In the genomic region with DNA sequence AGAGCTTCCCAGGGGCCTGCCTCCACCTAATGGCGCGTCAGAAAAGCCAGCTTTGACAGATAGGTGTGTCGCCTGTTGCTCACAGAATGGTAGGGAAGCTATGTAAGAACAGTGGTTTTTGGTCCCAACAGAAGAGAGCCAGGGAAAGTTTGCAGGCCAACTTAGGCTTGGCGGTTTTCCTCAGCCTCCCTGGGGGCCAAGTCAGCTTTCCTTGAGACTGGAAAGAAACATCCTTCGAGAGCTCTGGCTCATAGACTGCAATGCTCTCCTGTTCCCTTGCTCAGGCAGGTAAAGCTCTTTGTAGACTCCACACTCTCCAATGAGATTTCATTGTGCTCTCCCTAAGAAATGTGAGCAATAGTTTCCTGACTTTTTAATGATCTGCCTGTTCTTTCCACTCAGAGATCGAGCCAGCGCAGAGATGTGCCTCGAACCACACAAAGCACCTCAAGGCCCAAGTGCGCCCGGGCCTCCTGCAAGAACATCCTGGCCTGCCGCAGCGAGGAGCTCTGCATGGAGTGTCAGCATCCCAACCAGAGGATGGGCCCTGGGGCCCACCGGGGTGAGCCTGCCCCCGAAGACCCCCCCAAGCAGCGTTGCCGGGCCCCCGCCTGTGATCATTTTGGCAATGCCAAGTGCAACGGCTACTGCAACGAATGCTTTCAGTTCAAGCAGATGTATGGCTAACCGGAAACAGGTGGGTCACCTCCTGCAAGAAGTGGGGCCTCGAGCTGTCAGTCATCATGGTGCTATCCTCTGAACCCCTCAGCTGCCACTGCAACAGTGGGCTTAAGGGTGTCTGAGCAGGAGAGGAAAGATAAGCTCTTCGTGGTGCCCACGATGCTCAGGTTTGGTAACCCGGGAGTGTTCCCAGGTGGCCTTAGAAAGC, we compare ENCODE assay signal across 16 cellular contexts. TPM values are rescaled to one million over a fixed set of nuclear protein-coding genes. Genes with fewer than 3 reads are reported as not detected.
A peak's percentile ranks its signal among the peaks of the same experiment; 100 is the strongest.
DNase-seq lines count a peak whose midpoint lies in the region; ATAC-seq and TF ChIP-seq lines count a peak whose summit lies in the region.
"Had no signal": no experiment of that assay in that cellular context is flagged by ENCODE, and none has a peak within 500 bp of the region (broad histone marks: within the 10 kb centered on the region; RNA-seq: fewer than 3 reads in every experiment).

No MANE protein-coding gene starts in this region.

- H3K9me3 Mint-ChIP-seq in activated naive CD4-positive, alpha-beta T cell treated with anti-CD3 and anti-CD28 coated beads, Interleukin-2, amount 50 U/mL, for 72 hours: peaks cover 0 to 7% of the 10 kb centered on the region in 2 donors
- H3K9me3 Mint-ChIP-seq in mesothelial cell of epicardium: no peaks in the 10 kb centered on the region

- no peak overlapping the region for H3K4me3 ChIP-seq in mucosa of descending colon
- no peak overlapping the region for H3K4me3 ChIP-seq in foreskin fibroblast (ENCODE audit: low read depth in 1 of 2, low read length in 2 of 2)
- H3K4me3 ChIP-seq: HAP-1, hepatocyte, lung, pancreas had no signal

- H3K4me1 ChIP-seq in mucosa of descending colon (ENCODE audit: low read depth): no peaks in the 10 kb centered on the region
- H3K4me1 ChIP-seq: BE2C, HAP-1, pancreas had no signal

- H3K36me3 ChIP-seq in mucosa of descending colon (ENCODE audit: low read depth): peaks cover 27% of the 10 kb centered on the region
- H3K36me3 ChIP-seq: BE2C had no signal

- no peaks in the 10 kb centered on the region for H3K27me3 Mint-ChIP-seq in mesothelial cell of epicardium (ENCODE audit: low read depth)

- peaks cover 6% of the 10 kb centered on the region for H3K4me1 Mint-ChIP-seq in mesothelial cell of epicardium

- TF ChIP-seq CTCF in mucosa of descending colon (IDR thresholded peaks at IDR 0.05) (no peak), foreskin fibroblast (IDR thresholded peaks at IDR 0.05; ENCODE audit: low read depth, low read length) (no peak), mesothelial cell of epicardium (IDR thresholded peaks at IDR 0.05; ENCODE audit: unreplicated experiment) (no peak)

- H3K27ac Mint-ChIP-seq in activated naive CD4-positive, alpha-beta T cell treated with anti-CD3 and anti-CD28 coated beads, Interleukin-2, amount 50 U/mL, for 72 hours: peak overlapping the region; percentile 79 to 94
- no peak overlapping the region for H3K27ac Mint-ChIP-seq in mesothelial cell of epicardium

- peaks cover 50 to 69% of the 10 kb centered on the region in 2 donors for H3K36me3 Mint-ChIP-seq in activated naive CD4-positive, alpha-beta T cell treated with anti-CD3 and anti-CD28 coated beads, Interleukin-2, amount 50 U/mL, for 72 hours
- H3K36me3 Mint-ChIP-seq in mesothelial cell of epicardium: peaks cover 33% of the 10 kb centered on the region

- peak in 5 of 6 experiments; percentile 33 to 71 (median 55) for DNase-seq in stimulated activated naive CD4-positive, alpha-beta T cell (lab: John Stamatoyannopoulos, UW)
- DNase-seq in stimulated activated naive CD4-positive, alpha-beta T cell treated with Interleukin-2 at 50 U/mL for 16 hours (lab: John Stamatoyannopoulos, UW): no peak
- DNase-seq in activated naive CD4-positive, alpha-beta T cell treated with anti-CD3 and anti-CD28 coated beads, Interleukin-2, amount 50 U/mL, for 72 hours (ENCODE audit: low spot score in 2 of 2): no peak
- DNase-seq in mucosa of descending colon: no peak
- DNase-seq in DMS79 treated with DMSO at 0.1 percent for 48 hours (lab: John Stamatoyannopoulos, UW): no peak
- no peak for DNase-seq in foreskin fibroblast
- no peak for DNase-seq in mesothelial cell of epicardium (ENCODE audit: low spot score in 2 of 2, unreplicated experiment in 2 of 2)
- DNase-seq: BE2C, NCI-H1092, NCI-H345, pancreas, PC-3 had no signal

- intact Hi-C loops in mucosa of descending colon (cut with DNase I, micrococcal nuclease): no loop called here

- H3K4me3 Mint-ChIP-seq in mesothelial cell of epicardium: no peak overlapping the region

- ATAC-seq in activated naive CD4-positive, alpha-beta T cell treated with anti-CD3 and anti-CD28 coated beads, Interleukin-2, amount 50 U/mL, for 72 hours: peak; percentile 7 to 13
- ATAC-seq in mucosa of descending colon (peak; percentile 20), HG03095 (IDR thresholded peaks at IDR 0.05; ENCODE audit: unreplicated experiment) (no peak)
- ATAC-seq: pancreas, PC-3 had no signal

- no peaks in the 10 kb centered on the region for H3K9me3 ChIP-seq in mucosa of descending colon
- H3K9me3 ChIP-seq: BE2C, HAP-1, pancreas had no signal

RNA-seq across cellular contexts. Expression of gene TNFAIP3, which starts 13.8 kb away (rescaled TPM):
- 100 to 1,000 TPM; 217 to 268 TPM for total RNA-seq in activated naive CD4-positive, alpha-beta T cell treated with anti-CD3 and anti-CD28 coated beads, Interleukin-2, amount 50 U/mL, for 72 hours
- total RNA-seq in mucosa of descending colon (10 to 100 TPM; 49.3 to 65.2 (median 55.8) TPM), mesothelial cell of epicardium (64.0 to 76.2 TPM (median 68.9 TPM) in 3 replicates)

Comparison
In these comparisons a context has a peak if more than half of its experiments do, and no peak if none do; other contexts are left out.
1. DNase-seq: peak in stimulated activated naive CD4-positive, alpha-beta T cell (5 of 6); none in stimulated activated naive CD4-positive, alpha-beta T cell treated with Interleukin-2 at 50 U/mL for 16 hours (single experiment), activated naive CD4-positive, alpha-beta T cell treated with anti-CD3 and anti-CD28 coated beads, Interleukin-2, amount 50 U/mL, for 72 hours (0 of 2), mucosa of descending colon (0 of 3), DMS79 treated with DMSO at 0.1 percent for 48 hours (single experiment), foreskin fibroblast (0 of 2) and mesothelial cell of epicardium (0 of 2).